23 cellular contexts compared by ENCODE assay signal in genomic region chrX:21004835-21005234, GRCh38.
DNase-seq lines count a peak whose midpoint lies in the region; FAIRE-seq lines count a peak whose summit lies in the region.
"Had no signal": no experiment of that assay in that cellular context is flagged by ENCODE, and none has a peak within 500 bp of the region (broad histone marks: within the 10 kb centered on the region; RNA-seq: fewer than 3 reads in every experiment).

No MANE protein-coding gene starts in this region.

- DNase-seq in ELR (ENCODE audit: low read depth) (peak; percentile 43), NCI-H226 (peak; percentile 49), myocyte (ENCODE audit: low read depth) (peak; percentile 5), NCI-H146 (lab: John Stamatoyannopoulos, UW) (no peak), NK-92 (lab: John Stamatoyannopoulos, UW; ENCODE audit: unreplicated experiment) (no peak), NCI-H774 (lab: John Stamatoyannopoulos, UW) (no peak)
- DNase-seq in activated T-cell treated with anti-CD3 and anti-CD28 coated beads, Interleukin-2, amount 50 U/mL, for 48 hours: no peak
- DNase-seq: activated CD4-positive, alpha-beta T cell treated with anti-CD3 and anti-CD28 coated beads for 36 hours; activated naive CD4-positive, alpha-beta T cell treated with anti-CD3 and anti-CD28 coated beads, Interleukin-2, amount 50 U/mL, for 16 hours; activated T-cell treated with anti-CD3 and anti-CD28 coated beads, Interleukin-2, amount 50 U/mL, for 72 hours; aorta; Calu3; effector memory CD8-positive, alpha-beta T cell; heart right ventricle; immature natural killer cell; NCI-H2029 treated with DMSO at 0.1 percent for 48 hours; NCI-H510A treated with DMSO at 0.1 percent for 48 hours; Right ventricle myocardium superior; spleen; T-cell; upper lobe of left lung had no signal

- peak; percentile 24 for FAIRE-seq in colon (lab: Jason Lieb, UNC)
- FAIRE-seq: K562 had no signal

Comparison
In these comparisons a context has a peak if more than half of its experiments do, and no peak if none do; other contexts are left out.
1. DNase-seq: peak in ELR (single experiment), NCI-H226 (single experiment) and myocyte (single experiment); none in NCI-H146 (single experiment), NK-92 (single experiment), NCI-H774 (single experiment) and activated T-cell treated with anti-CD3 and anti-CD28 coated beads, Interleukin-2, amount 50 U/mL, for 48 hours (0 of 2).